Comparison of ENCODE assay signal across 13 cellular contexts in the genomic region with DNA sequence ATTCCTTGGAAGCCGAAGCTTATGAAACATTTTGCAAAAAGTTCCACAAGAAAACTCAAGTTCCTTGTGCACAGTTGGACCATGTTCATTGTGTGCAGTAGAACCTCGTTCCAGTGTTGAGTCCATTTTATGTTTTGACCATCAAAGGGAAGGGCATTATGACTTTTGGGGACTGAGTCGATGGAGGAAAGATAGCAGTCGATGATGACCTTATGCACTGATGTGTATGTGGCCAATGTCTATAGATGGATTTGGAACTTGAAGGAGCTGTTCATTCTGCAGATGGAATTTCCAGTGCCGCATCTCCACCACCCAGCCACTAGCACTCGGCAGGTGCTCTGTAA.
"Had no signal": no experiment of that assay in that cellular context is flagged by ENCODE, and none has a peak within 500 bp of the region (broad histone marks: within the 10 kb centered on the region; RNA-seq: fewer than 3 reads in every experiment).

No MANE protein-coding gene starts in this region.

- H3K9me3 ChIP-seq: psoas muscle, right lobe of liver, tibial nerve had no signal

- H3K4me3 ChIP-seq: psoas muscle, right lobe of liver, tibial nerve had no signal

- H3K27ac Mint-ChIP-seq: activated T-cell treated with anti-CD3 and anti-CD28 coated beads, Interleukin-2, amount 50 U/mL, for 72 hours; naive B cell; stimulated activated memory B cell treated with anti-CD40 and anti-IgM and Interleukin-4, amounts not matched to agents 10 μg/mL and 1 μg/mL and 100 μg/mL, for 72 hours had no signal

- H3K27ac ChIP-seq: foreskin keratinocyte, psoas muscle, right lobe of liver, tibial nerve had no signal

- H3K27me3 ChIP-seq: foreskin keratinocyte, right lobe of liver, tibial nerve had no signal

- H3K36me3 ChIP-seq: right lobe of liver, tibial nerve had no signal

- H3K4me1 ChIP-seq: foreskin keratinocyte, psoas muscle, right lobe of liver, tibial nerve had no signal

- H3K4me3 Mint-ChIP-seq: activated T-cell treated with anti-CD3 and anti-CD28 coated beads, Interleukin-2, amount 50 U/mL, for 72 hours; naive B cell; stimulated activated memory B cell treated with anti-CD40 and anti-IgM and Interleukin-4, amounts not matched to agents 10 μg/mL and 1 μg/mL and 100 μg/mL, for 72 hours; T-helper 1 cell treated with Interleukin-12 subunit alpha and Interleukin-12 subunit beta and Interleukin-4 antibody, amounts not matched to agents 30 μg/mL and 1 μg/mL, for 36 hours had no signal

- H3K36me3 Mint-ChIP-seq: naive B cell; stimulated activated memory B cell treated with anti-CD40 and anti-IgM and Interleukin-4, amounts not matched to agents 10 μg/mL and 1 μg/mL and 100 μg/mL, for 72 hours had no signal

- H3K9me3 Mint-ChIP-seq: activated T-cell treated with anti-CD3 and anti-CD28 coated beads, Interleukin-2, amount 50 U/mL, for 72 hours; naive B cell; stimulated activated memory B cell treated with anti-CD40 and anti-IgM and Interleukin-4, amounts not matched to agents 10 μg/mL and 1 μg/mL and 100 μg/mL, for 72 hours; T-helper 1 cell treated with Interleukin-12 subunit alpha and Interleukin-12 subunit beta and Interleukin-4 antibody, amounts not matched to agents 30 μg/mL and 1 μg/mL, for 36 hours had no signal

- DNase-seq: activated CD4-positive, alpha-beta T cell treated with anti-CD3 and anti-CD28 coated beads, Interleukin-2, amount 50 U/mL, for 4 hours; activated CD4-positive, CD25-positive, alpha-beta regulatory T cell; activated CD8-positive, alpha-beta memory T cell treated with anti-CD3 and anti-CD28 coated beads, Interleukin-2, amount 50 U/mL, for 4 hours; activated gamma-delta T cell treated with Interleukin-2 at 50 U/mL for 16 hours; activated T-cell treated with anti-CD3 and anti-CD28 coated beads, Interleukin-2, amount 50 U/mL, for 72 hours; foreskin keratinocyte; naive B cell; nucleus accumbens; psoas muscle; right lobe of liver had no signal

- ATAC-seq: activated T-cell treated with anti-CD3 and anti-CD28 coated beads, Interleukin-2, amount 50 U/mL, for 72 hours; foreskin keratinocyte; psoas muscle; right lobe of liver; stimulated activated memory B cell treated with anti-CD40 and anti-IgM and Interleukin-4, amounts not matched to agents 10 μg/mL and 1 μg/mL and 100 μg/mL, for 72 hours had no signal
